Comparison of ENCODE assay signal across 6 cellular contexts in the genomic region with DNA sequence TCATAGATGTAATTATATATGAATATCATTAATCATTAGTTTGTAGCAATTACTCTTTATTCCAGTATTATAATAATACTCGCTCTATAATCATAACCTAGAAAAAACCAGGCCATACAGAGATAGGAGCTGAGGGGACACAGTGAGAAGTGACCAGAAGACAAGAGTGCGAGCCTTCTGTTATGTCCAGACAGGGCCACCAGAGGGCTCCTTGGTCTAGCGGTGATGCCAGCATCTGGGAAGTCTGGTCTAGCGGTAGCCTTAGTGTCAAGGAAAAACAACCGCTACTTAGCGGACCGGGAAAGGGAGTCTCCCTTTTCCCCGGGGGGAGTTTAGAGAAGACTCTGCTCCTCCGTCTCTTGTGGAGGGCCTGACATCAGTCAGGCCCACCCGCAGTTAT. TPM values are rescaled to one million over a fixed set of nuclear protein-coding genes. Genes with fewer than 3 reads are reported as not detected.
DNase-seq lines count a peak whose midpoint lies in the region; ATAC-seq and TF ChIP-seq lines count a peak whose summit lies in the region.
"Not testable (repeated sequence)": the region's sequence is repeated elsewhere in the genome, so short reads cannot be mapped to it uniquely, and the experiment has no call there.

No MANE protein-coding gene starts in this region.

- H3K27me3 ChIP-seq in Caco-2 (replicated peaks; ENCODE audit: control insufficient read depth, insufficient read depth, low read length); OCI-LY1 (ENCODE audit: insufficient read depth, low read length); left lung: not testable (repeated sequence)

- CTCF ChIA-PET in Caco-2 (lab: Charles Lee): not testable (repeated sequence)

- not testable (repeated sequence) for H3K4me2 ChIP-seq in OCI-LY1 (ENCODE audit: low read length)

- POLR2A ChIA-PET in Caco-2 (lab: Charles Lee): not testable (repeated sequence)

- not testable (repeated sequence) for H2AFZ ChIP-seq in OCI-LY1 (ENCODE audit: low read length)

- H3K27ac Mint-ChIP-seq in Caco-2 (ENCODE audit: unreplicated experiment): not testable (repeated sequence)

- not testable (repeated sequence) for H4K20me1 ChIP-seq in OCI-LY1 (ENCODE audit: insufficient read depth, low read length)

- H3K36me3 ChIP-seq in Caco-2 (ENCODE audit: control insufficient read depth, insufficient read depth, low read length); OCI-LY1 (ENCODE audit: insufficient read depth, low read length); left lung: not testable (repeated sequence)

- H3K9ac ChIP-seq in OCI-LY1 (ENCODE audit: low read length): not testable (repeated sequence)

- H3K4me3 Mint-ChIP-seq in Caco-2 (ENCODE audit: unreplicated experiment); activated T-cell treated with anti-CD3 and anti-CD28 coated beads, Interleukin-2, amount 50 U/mL, for 4 hours: not testable (repeated sequence)

- intact Hi-C loops in Caco-2 (cut with micrococcal nuclease; ENCODE audit: unreplicated experiment): not testable (repeated sequence)
- intact Hi-C loops in left lung (cut with DNase I): loop anchor here in 1 of 2 donors (5.0 kb wide), 1 partner anchor 419 kb away; no protein-coding TSS in a partner anchor

- not testable (repeated sequence) for H3K27ac ChIP-seq in OCI-LY1 (ENCODE audit: low read depth, low read length, poor library complexity, severe bottlenecking); left lung

- ATAC-seq in activated T-cell treated with anti-CD3 and anti-CD28 coated beads, Interleukin-2, amount 50 U/mL, for 4 hours: not testable (repeated sequence)
- ATAC-seq in left lung: peak; percentile 89

- not testable (repeated sequence) for BruUV-seq in Caco-2 (replicated peaks; lab: Mats Ljungman, UMichigan)

- not testable (repeated sequence) for H3F3A ChIP-seq in OCI-LY1 (ENCODE audit: insufficient read depth, low read length)

- H3K4me1 Mint-ChIP-seq in Caco-2 (ENCODE audit: low read depth, unreplicated experiment); activated T-cell treated with anti-CD3 and anti-CD28 coated beads, Interleukin-2, amount 50 U/mL, for 4 hours (ENCODE audit: low read depth): not testable (repeated sequence)

- TF ChIP-seq CTCF in Caco-2 (IDR thresholded peaks at IDR 0.05; ENCODE audit: insufficient read depth in 1 of 2, low read depth in 1 of 2, low read length in 1 of 2, severe bottlenecking in 1 of 2, unreplicated experiment in 1 of 2) (peak in 1 of 2 experiments; percentile 36), OCI-LY1 (IDR thresholded peaks at IDR 0.05; ENCODE audit: low read length) (peak; percentile 39), epithelial cell of esophagus (IDR thresholded peaks at IDR 0.05; ENCODE audit: insufficient read depth, low read depth, low read length, missing control alignments) (peak; percentile 58), left lung (IDR thresholded peaks at IDR 0.05) (peak; percentile 79 to 81)

- not testable (repeated sequence) for H3K36me3 Mint-ChIP-seq in Caco-2 (ENCODE audit: insufficient read depth, unreplicated experiment); activated T-cell treated with anti-CD3 and anti-CD28 coated beads, Interleukin-2, amount 50 U/mL, for 4 hours (ENCODE audit: insufficient read depth)

- not testable (repeated sequence) for H3K27me3 Mint-ChIP-seq in Caco-2 (ENCODE audit: insufficient read depth, unreplicated experiment); activated T-cell treated with anti-CD3 and anti-CD28 coated beads, Interleukin-2, amount 50 U/mL, for 4 hours (ENCODE audit: low read depth)

- peaks cover 27% of the 10 kb centered on the region for H3K9me3 Mint-ChIP-seq in Caco-2 (ENCODE audit: unreplicated experiment)
- not testable (repeated sequence) for H3K9me3 Mint-ChIP-seq in activated T-cell treated with anti-CD3 and anti-CD28 coated beads, Interleukin-2, amount 50 U/mL, for 4 hours

- H3K4me3 ChIP-seq in Caco-2 (ENCODE audit: low read depth, low read length); OCI-LY1 (ENCODE audit: low read depth, low read length, poor library complexity, severe bottlenecking); epithelial cell of esophagus (ENCODE audit: low read length); left lung: not testable (repeated sequence)

- not testable (repeated sequence) for H3K4me1 ChIP-seq in Caco-2; OCI-LY1 (ENCODE audit: insufficient read depth, low read length, severe bottlenecking); left lung

- H3K9me2 ChIP-seq in OCI-LY1 (ENCODE audit: low read depth, low read length): not testable (repeated sequence)

- DNase-seq in Caco-2: peak; percentile 42 to 46
- DNase-seq in activated T-cell treated with anti-CD3 and anti-CD28 coated beads, Interleukin-2, amount 50 U/mL, for 4 hours: peak; percentile 28
- DNase-seq in epithelial cell of esophagus (ENCODE audit: low read depth): peak; percentile 48
- peak in 1 of 2 donors; percentile 66 for DNase-seq in left lung
- peak in 2 of 3 donors; percentile 13 to 27 for DNase-seq in stimulated activated CD4-positive, alpha-beta T cell treated with anti-CD3 and anti-CD28 coated beads, Interleukin-12 subunit alpha, Interleukin-12 subunit beta, amount 100 ng/mL, for 48 hours (ENCODE audit: low read depth in 2 of 3, low spot score in 1 of 3)

- H3K9me3 ChIP-seq in Caco-2: peaks cover 16% of the 10 kb centered on the region
- not testable (repeated sequence) for H3K9me3 ChIP-seq in OCI-LY1 (ENCODE audit: low read length); left lung

- H3K79me2 ChIP-seq in OCI-LY1 (ENCODE audit: insufficient read depth, low read length): not testable (repeated sequence)

RNA-seq across cellular contexts. Expression of a gene that starts 8.3 kb away (rescaled TPM):
- total RNA-seq in Caco-2 (2022): 15.6 and 16.0 TPM in 2 replicates
- total RNA-seq in activated T-cell treated with anti-CD3 and anti-CD28 coated beads, Interleukin-2, amount 50 U/mL, for 4 hours: 1 to 10 TPM; 5.5 to 7.6 (median 5.7) TPM
- total RNA-seq in left lung: 10 to 100 TPM; 10.2 to 15.3 TPM

RNA-seq across cellular contexts. Expression of a gene that starts 10.9 kb away (rescaled TPM):
- total RNA-seq in Caco-2 (2022): not detected in 2 replicates
- total RNA-seq in activated T-cell treated with anti-CD3 and anti-CD28 coated beads, Interleukin-2, amount 50 U/mL, for 4 hours: 1 to 10 TPM; 4.0 to 6.9 (median 5.9) TPM
- 1 to 10 TPM; 7.3 to 9.6 TPM for total RNA-seq in left lung

RNA-seq across cellular contexts. Expression of a gene that starts 29.3 kb away (rescaled TPM):
- total RNA-seq in Caco-2 (2022) (not detected in 2 replicates), left lung (1 to 10 TPM; 7.0 to 8.3 TPM)
- total RNA-seq in activated T-cell treated with anti-CD3 and anti-CD28 coated beads, Interleukin-2, amount 50 U/mL, for 4 hours: 1 to 10 TPM; 1.3 to 2.1 (median 1.6) TPM

RNA-seq across cellular contexts. Expression of a gene that starts 31.2 kb away (rescaled TPM):
- total RNA-seq in Caco-2 (2022): 6.2 and 9.1 TPM in 2 replicates
- total RNA-seq in activated T-cell treated with anti-CD3 and anti-CD28 coated beads, Interleukin-2, amount 50 U/mL, for 4 hours: 10 to 100 TPM; 14.7 to 17.6 (median 15.5) TPM
- 10 to 100 TPM; 13.2 to 15.3 TPM for total RNA-seq in left lung

RNA-seq across cellular contexts. Expression of a gene that starts 56.5 kb away (rescaled TPM):
- total RNA-seq in Caco-2 (2022) (12.7 and 14.8 TPM in 2 replicates), left lung (1 to 10 TPM; 6.0 to 7.1 TPM)
- 1 to 10 TPM; 8.7 to 9.7 (median 9.2) TPM for total RNA-seq in activated T-cell treated with anti-CD3 and anti-CD28 coated beads, Interleukin-2, amount 50 U/mL, for 4 hours
